26 cellular contexts compared by ENCODE assay signal in genomic region chr4:328729-329128, GRCh38. TPM values are rescaled to one million over a fixed set of nuclear protein-coding genes. Genes with fewer than 3 reads are reported as not detected.
"Had no signal": no experiment of that assay in that cellular context is flagged by ENCODE, and none has a peak within 500 bp of the region (broad histone marks: within the 10 kb centered on the region; RNA-seq: fewer than 3 reads in every experiment).

No MANE protein-coding gene starts in this region.

- H3K9me3 ChIP-seq: SK-N-SH had no signal

- ATAC-seq: K562 had no signal

- H3K9ac ChIP-seq: KMS-11, SK-N-SH had no signal

- H3K4me2 ChIP-seq: KMS-11, SK-N-SH had no signal

- DNase-seq: IMR-90, MV-4-11, NCI-H1048, NCI-H1105, NCI-H1417, NCI-H187, NCI-H2029, NCI-H2081 treated with DMSO at 0.1 percent for 48 hours, NCI-H2171, NCI-H226, NCI-H446, NCI-H510A, NCI-H524 treated with DMSO at 0.1 percent for 48 hours, NCI-H69, NCI-H774, Right ventricle myocardium superior, RPMI8226, SIG-M5, SK-N-SH, T-helper 1 cell had no signal

- FAIRE-seq: HTR-8/SVneo, RCC 7860 had no signal

- H3K4me3 ChIP-seq: K562 had no signal

- H3K27ac ChIP-seq: HL-60, KMS-11 had no signal

- H3K9me2 ChIP-seq: SK-N-SH had no signal

RNA-seq across cellular contexts. Expression of gene ZNF141, which starts 8.9 kb away (rescaled TPM):
- polyA plus RNA-seq: K562 had no signal

RNA-seq across cellular contexts. Expression of gene ZNF732, which starts 23.5 kb away (rescaled TPM):
- total RNA-seq: LHCN-M2, Right ventricle myocardium superior had no signal
- polyA plus RNA-seq: IMR-90 had no signal
